In genomic region chr2:227862227-227862740, GRCh38 we compare ENCODE assay signal across 8 cellular contexts. TPM values are rescaled to one million over a fixed set of nuclear protein-coding genes. Genes with fewer than 3 reads are reported as not detected.
A peak's percentile ranks its signal among the peaks of the same experiment; 100 is the strongest.
DNase-seq lines count a peak whose midpoint lies in the region; ATAC-seq, FAIRE-seq and TF ChIP-seq lines count a peak whose summit lies in the region.

No MANE protein-coding gene starts in this region.

- H3K9me3 ChIP-seq in T-helper 17 cell (ENCODE audit: control insufficient read depth, low read length, poor library complexity, severe bottlenecking) (no peaks in the 10 kb centered on the region), suprapubic skin (no peaks in the 10 kb centered on the region)

- no peak for TF ChIP-seq POLR2A in suprapubic skin (IDR thresholded peaks at IDR 0.05)

- DNase-seq in natural killer cell (no peak), KBM-7 (peak; percentile 45), T-helper 17 cell (peak in 1 of 3 donors; percentile 32), frontal cortex (ENCODE audit: low spot score in 2 of 2) (no peak), suprapubic skin (ENCODE audit: low spot score in 2 of 2) (no peak)
- DNase-seq in natural killer cell treated with Interleukin-12 subunit alpha and Interleukin-12 subunit beta and Interleukin-15 and Interleukin-18, amount 100 ng/mL, for 72 hours (ENCODE audit: low spot score) = no peak

- ATAC-seq in natural killer cell (no peak), T-helper 17 cell (peak; percentile 77), HG02973 (IDR thresholded peaks at IDR 0.05; ENCODE audit: unreplicated experiment) (no peak), HG02852 (IDR thresholded peaks at IDR 0.05; ENCODE audit: unreplicated experiment) (no peak)
- no peak for ATAC-seq in natural killer cell treated with Interleukin-12 subunit alpha and Interleukin-12 subunit beta and Interleukin-15 and Interleukin-18, amount 100 ng/mL, for 72 hours

- no peak overlapping the region for H3K4me3 Mint-ChIP-seq in natural killer cell
- H3K4me3 Mint-ChIP-seq in natural killer cell treated with Interleukin-12 subunit alpha and Interleukin-12 subunit beta and Interleukin-15 and Interleukin-18, amount 100 ng/mL, for 72 hours = no peak overlapping the region
- H3K4me3 Mint-ChIP-seq in T-helper 17 cell = no peak overlapping the region

- intact Hi-C loops in natural killer cell (cut with micrococcal nuclease) = no loop called here

- peak; percentile 92 for FAIRE-seq in frontal cortex (lab: Jason Lieb, UNC)

- H3K27me3 ChIP-seq in suprapubic skin = peaks cover 3% of the 10 kb centered on the region

- WGBS in suprapubic skin = 56% methylated on average over 8 of the region's 8 CpGs

- H3K27ac Mint-ChIP-seq in natural killer cell (no peak overlapping the region), T-helper 17 cell (peak overlapping the region; percentile 24)
- H3K27ac Mint-ChIP-seq in natural killer cell treated with Interleukin-12 subunit alpha and Interleukin-12 subunit beta and Interleukin-15 and Interleukin-18, amount 100 ng/mL, for 72 hours = no peak overlapping the region

- H3K27ac ChIP-seq in suprapubic skin = no peak overlapping the region

- no peak overlapping the region for H3K4me3 ChIP-seq in suprapubic skin

- H3K4me1 Mint-ChIP-seq in natural killer cell = no peaks in the 10 kb centered on the region
- no peaks in the 10 kb centered on the region for H3K4me1 Mint-ChIP-seq in natural killer cell treated with Interleukin-12 subunit alpha and Interleukin-12 subunit beta and Interleukin-15 and Interleukin-18, amount 100 ng/mL, for 72 hours (ENCODE audit: low read depth in 2 of 2)
- peaks cover 11% of the 10 kb centered on the region for H3K4me1 Mint-ChIP-seq in T-helper 17 cell

- no peak for TF ChIP-seq EP300 in suprapubic skin (IDR thresholded peaks at IDR 0.05)

- H3K36me3 Mint-ChIP-seq in natural killer cell (no peaks in the 10 kb centered on the region), T-helper 17 cell (ENCODE audit: low read depth) (no peaks in the 10 kb centered on the region)
- H3K36me3 Mint-ChIP-seq in natural killer cell treated with Interleukin-12 subunit alpha and Interleukin-12 subunit beta and Interleukin-15 and Interleukin-18, amount 100 ng/mL, for 72 hours = no peaks in the 10 kb centered on the region

- in situ Hi-C loops in KBM-7 (cut with MboI; ENCODE audit: low pct_unique_long_range_greater_than_20kb, low sequenced_read_pairs) = no loop called here

- TF ChIP-seq CTCF in natural killer cell (IDR thresholded peaks at IDR 0.05) (peak; percentile 38), suprapubic skin (IDR thresholded peaks at IDR 0.05) (peak; percentile 21 to 47)

- H3K27me3 Mint-ChIP-seq in natural killer cell (ENCODE audit: low read depth in 2 of 2) (no peaks in the 10 kb centered on the region), T-helper 17 cell (no peaks in the 10 kb centered on the region)
- H3K27me3 Mint-ChIP-seq in natural killer cell treated with Interleukin-12 subunit alpha and Interleukin-12 subunit beta and Interleukin-15 and Interleukin-18, amount 100 ng/mL, for 72 hours = peaks cover 6 to 11% of the 10 kb centered on the region in 2 donors

- H3K36me3 ChIP-seq in suprapubic skin = no peaks in the 10 kb centered on the region

- H3K4me1 ChIP-seq in suprapubic skin = peaks cover 35% of the 10 kb centered on the region

- no peaks in the 10 kb centered on the region for H3K9me3 Mint-ChIP-seq in natural killer cell
- H3K9me3 Mint-ChIP-seq in natural killer cell treated with Interleukin-12 subunit alpha and Interleukin-12 subunit beta and Interleukin-15 and Interleukin-18, amount 100 ng/mL, for 72 hours = no peaks in the 10 kb centered on the region

RNA-seq across cellular contexts. Expression of gene DAW1, which starts 9.1 kb away (rescaled TPM):
- total RNA-seq in natural killer cell (not detected), T-helper 17 cell (not detected), frontal cortex (1.2 TPM), suprapubic skin (1 to 10 TPM in 1 of 4 donors, not detected in 3; 1.1 TPM)
- total RNA-seq in natural killer cell treated with Interleukin-12 subunit alpha and Interleukin-12 subunit beta and Interleukin-15 and Interleukin-18, amount 100 ng/mL, for 72 hours = not detected

RNA-seq across cellular contexts. Expression of gene CCL20, which starts 48.6 kb away (rescaled TPM):
- 1 to 10 TPM in 1 of 3 donors, not detected in 2; 2.0 TPM for total RNA-seq in natural killer cell
- not detected for total RNA-seq in natural killer cell treated with Interleukin-12 subunit alpha and Interleukin-12 subunit beta and Interleukin-15 and Interleukin-18, amount 100 ng/mL, for 72 hours
- total RNA-seq in T-helper 17 cell = 10 to 100 TPM; 24.3 to 39.7 TPM
- total RNA-seq in frontal cortex = not detected
- 1 to 10 TPM in 2 of 4 donors, not detected in 2; 2.0 to 4.2 TPM for total RNA-seq in suprapubic skin

Comparison
In these comparisons a context has a peak if more than half of its experiments do, and no peak if none do; other contexts are left out.
1. RNA of gene CCL20, which starts 48.6 kb away (total RNA-seq): 24.3 to 39.7 TPM in T-helper 17 cell; 2.0 to 4.2 TPM in suprapubic skin, 2.0 TPM in natural killer cell, not detected in natural killer cell treated with Interleukin-12 subunit alpha and Interleukin-12 subunit beta and Interleukin-15 and Interleukin-18, amount 100 ng/mL, for 72 hours and not detected in frontal cortex (single experiment); every median in the first group is over 4 times any median in the second.